23 cellular contexts compared by ENCODE assay signal in genomic region chr4:25977397-25978170, GRCh38.
A peak's percentile ranks its signal among the peaks of the same experiment; 100 is the strongest.
DNase-seq lines count a peak whose midpoint lies in the region; TF ChIP-seq lines count a peak whose summit lies in the region.
"Had no signal": no experiment of that assay in that cellular context is flagged by ENCODE, and none has a peak within 500 bp of the region (broad histone marks: within the 10 kb centered on the region; RNA-seq: fewer than 3 reads in every experiment).

No MANE protein-coding gene starts in this region.

- no peak for TF ChIP-seq CTCF in progenitor cell of endocrine pancreas (IDR thresholded peaks at IDR 0.05; ENCODE audit: unreplicated experiment)

- no peaks in the 10 kb centered on the region for H3K27me3 Mint-ChIP-seq in progenitor cell of endocrine pancreas
- H3K27me3 Mint-ChIP-seq: activated T-cell treated with anti-CD3 and anti-CD28 coated beads, Interleukin-2, amount 50 U/mL, for 24 hours; IgD-negative memory B cell had no signal

- no peak overlapping the region for H3K4me3 Mint-ChIP-seq in progenitor cell of endocrine pancreas (ENCODE audit: low read depth)
- H3K4me3 Mint-ChIP-seq: activated T-cell treated with anti-CD3 and anti-CD28 coated beads, Interleukin-2, amount 50 U/mL, for 24 hours; neural crest cell; stimulated activated effector memory CD8-positive, alpha-beta T cell treated with anti-CD3 and anti-CD28 coated beads, Interleukin-12 subunit alpha, Interleukin-12 subunit beta, amount 100 ng/mL, for 72 hours; T-helper 2 cell treated with Interferon-gamma antibody and Interleukin-4, amounts not matched to agents 5 μg/mL and 100 μg/mL, for 36 hours had no signal

- peak overlapping the region; percentile 63 for H3K27ac Mint-ChIP-seq in progenitor cell of endocrine pancreas
- H3K27ac Mint-ChIP-seq: activated T-cell treated with anti-CD3 and anti-CD28 coated beads, Interleukin-2, amount 50 U/mL, for 24 hours; stimulated activated effector memory CD8-positive, alpha-beta T cell treated with anti-CD3 and anti-CD28 coated beads, Interleukin-12 subunit alpha, Interleukin-12 subunit beta, amount 100 ng/mL, for 72 hours; T-helper 2 cell treated with Interferon-gamma antibody and Interleukin-4, amounts not matched to agents 5 μg/mL and 100 μg/mL, for 36 hours had no signal

- peaks cover 1% of the 10 kb centered on the region for H3K4me1 Mint-ChIP-seq in progenitor cell of endocrine pancreas (ENCODE audit: low read depth)

- peaks cover 4% of the 10 kb centered on the region for H3K9me3 Mint-ChIP-seq in progenitor cell of endocrine pancreas (ENCODE audit: low read depth)
- H3K9me3 Mint-ChIP-seq: activated T-cell treated with anti-CD3 and anti-CD28 coated beads, Interleukin-2, amount 50 U/mL, for 24 hours; IgD-negative memory B cell; neural crest cell; stimulated activated effector memory CD8-positive, alpha-beta T cell treated with anti-CD3 and anti-CD28 coated beads, Interleukin-12 subunit alpha, Interleukin-12 subunit beta, amount 100 ng/mL, for 72 hours; T-helper 2 cell treated with Interferon-gamma antibody and Interleukin-4, amounts not matched to agents 5 μg/mL and 100 μg/mL, for 36 hours had no signal

- DNase-seq in NCI-H1436 treated with DMSO at 0.1 percent for 48 hours (lab: John Stamatoyannopoulos, UW) (peak; percentile 69), SK-N-DZ (ENCODE audit: low spot score) (peak; percentile 90), iPS-NIHi7 (ENCODE audit: extremely low spot score) (peak; percentile 45), progenitor cell of endocrine pancreas (ENCODE audit: low spot score, unreplicated experiment) (no peak), NCI-H1105 treated with DMSO at 0.1 percent for 48 hours (lab: John Stamatoyannopoulos, UW) (no peak), NCI-H345 (lab: John Stamatoyannopoulos, UW) (no peak)
- no peak for DNase-seq in central memory CD4-positive, alpha-beta T cell
- DNase-seq: activated CD4-positive, alpha-beta T cell treated with anti-CD3 and anti-CD28 coated beads for 48 hours; activated gamma-delta T cell; activated T-cell treated with anti-CD3 and anti-CD28 coated beads, Interleukin-2, amount 50 U/mL, for 24 hours; NCI-H1105; NCI-H2107; NCI-H510A treated with DMSO at 0.1 percent for 48 hours; NK-92 treated with Interleukin-12 subunit alpha and Interleukin-12 subunit beta, amount 100 ng/mL, for 24 hours; PC-9; posterior cingulate gyrus; sigmoid colon; stimulated activated CD4-positive, alpha-beta T cell treated with anti-CD3 and anti-CD28 coated beads, Interleukin-4, amount 100 ng/mL, for 24 hours; upper lobe of left lung had no signal

- no peaks in the 10 kb centered on the region for H3K36me3 Mint-ChIP-seq in progenitor cell of endocrine pancreas (ENCODE audit: insufficient read depth)
- H3K36me3 Mint-ChIP-seq: IgD-negative memory B cell; stimulated activated effector memory CD8-positive, alpha-beta T cell treated with anti-CD3 and anti-CD28 coated beads, Interleukin-12 subunit alpha, Interleukin-12 subunit beta, amount 100 ng/mL, for 72 hours had no signal

Comparison
In these comparisons a context has a peak if more than half of its experiments do, and no peak if none do; other contexts are left out.
1. DNase-seq: peak in NCI-H1436 treated with DMSO at 0.1 percent for 48 hours (single experiment), SK-N-DZ (single experiment) and iPS-NIHi7 (single experiment); none in progenitor cell of endocrine pancreas (single experiment), NCI-H1105 treated with DMSO at 0.1 percent for 48 hours (single experiment), central memory CD4-positive, alpha-beta T cell (single experiment) and NCI-H345 (single experiment).